Comparison of ENCODE assay signal across 1 cellular context in the genomic region with DNA sequence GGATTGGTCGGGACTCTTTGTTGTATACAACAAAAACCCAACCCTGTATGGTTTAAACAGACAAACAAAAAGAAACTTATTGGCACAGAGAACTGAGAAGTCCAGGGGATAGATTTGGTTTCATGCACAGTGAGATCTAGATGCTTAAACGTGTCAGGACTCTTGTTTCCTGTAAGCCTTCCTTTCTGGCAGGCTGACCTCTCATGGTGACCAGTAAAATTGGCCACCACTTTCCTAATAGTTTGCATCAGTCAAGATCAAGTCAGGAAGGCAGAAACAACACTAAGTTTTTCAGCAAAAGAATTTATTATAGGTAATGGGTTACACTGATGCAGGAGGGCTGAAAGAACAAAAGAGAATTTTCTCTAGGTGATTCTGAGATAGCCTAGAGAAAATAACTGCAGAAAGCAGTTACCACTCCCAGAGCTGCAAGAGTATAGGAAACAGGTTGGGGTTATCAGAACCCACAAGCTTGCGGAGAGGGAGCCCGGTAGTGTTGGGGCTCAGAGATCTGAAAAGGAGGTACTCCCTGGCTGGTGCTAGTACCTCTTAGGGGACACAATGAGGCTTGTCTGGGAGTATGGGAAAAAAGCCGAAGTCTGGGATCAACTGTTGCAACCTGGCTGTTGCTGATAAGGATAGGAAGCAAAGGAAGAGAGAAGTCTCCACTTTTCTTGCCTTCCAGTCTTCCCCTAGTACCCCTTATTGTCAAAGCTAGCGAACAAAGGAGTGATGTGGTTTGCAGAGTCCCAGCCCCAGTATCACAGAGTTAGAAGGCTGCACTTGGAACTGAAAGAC.
TF ChIP-seq lines count a peak whose summit lies in the region.

No MANE protein-coding gene starts in this region.

TF ChIP-seq in K562, 482 proteins besides CTCF, POLR2A, EP300 and RAD21 (continues in another document):
- peak; percentile 89 for TF ChIP-seq MTA3 (IDR thresholded peaks at IDR 0.05; ENCODE audit: borderline replicate concordance)
- 0 out of 2 replicates have a peak, but pooled peaks have one; percentile 42 for TF ChIP-seq NR2C2 (CRISPR knock-in tag; IDR thresholded peaks at IDR 0.05)
- TF ChIP-seq NR2C2 (tag; IDR thresholded peaks at IDR 0.05): peak; percentile 19; the same call in 1 of the 2 replicates
- TF ChIP-seq, protein P1, sequence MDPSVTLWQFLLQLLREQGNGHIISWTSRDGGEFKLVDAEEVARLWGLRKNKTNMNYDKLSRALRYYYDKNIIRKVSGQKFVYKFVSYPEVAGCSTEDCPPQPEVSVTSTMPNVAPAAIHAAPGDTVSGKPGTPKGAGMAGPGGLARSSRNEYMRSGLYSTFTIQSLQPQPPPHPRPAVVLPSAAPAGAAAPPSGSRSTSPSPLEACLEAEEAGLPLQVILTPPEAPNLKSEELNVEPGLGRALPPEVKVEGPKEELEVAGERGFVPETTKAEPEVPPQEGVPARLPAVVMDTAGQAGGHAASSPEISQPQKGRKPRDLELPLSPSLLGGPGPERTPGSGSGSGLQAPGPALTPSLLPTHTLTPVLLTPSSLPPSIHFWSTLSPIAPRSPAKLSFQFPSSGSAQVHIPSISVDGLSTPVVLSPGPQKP (CRISPR knock-in tag; IDR thresholded peaks at IDR 0.05): no peak
- TF ChIP-seq CUX1 (CRISPR knock-in tag; IDR thresholded peaks at IDR 0.05): no peak
- no peak for TF ChIP-seq E4F1 (CRISPR knock-in tag; IDR thresholded peaks at IDR 0.05; ENCODE audit: borderline replicate concordance)
- TF ChIP-seq, protein P2, sequence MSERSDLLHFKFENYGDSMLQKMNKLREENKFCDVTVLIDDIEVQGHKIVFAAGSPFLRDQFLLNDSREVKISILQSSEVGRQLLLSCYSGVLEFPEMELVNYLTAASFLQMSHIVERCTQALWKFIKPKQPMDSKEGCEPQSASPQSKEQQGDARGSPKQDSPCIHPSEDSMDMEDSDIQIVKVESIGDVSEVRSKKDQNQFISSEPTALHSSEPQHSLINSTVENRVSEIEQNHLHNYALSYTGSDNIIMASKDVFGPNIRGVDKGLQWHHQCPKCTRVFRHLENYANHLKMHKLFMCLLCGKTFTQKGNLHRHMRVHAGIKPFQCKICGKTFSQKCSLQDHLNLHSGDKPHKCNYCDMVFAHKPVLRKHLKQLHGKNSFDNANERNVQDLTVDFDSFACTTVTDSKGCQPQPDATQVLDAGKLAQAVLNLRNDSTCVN (CRISPR knock-in tag; IDR thresholded peaks at IDR 0.05): no peak
- no peak for TF ChIP-seq FOXJ3 (CRISPR knock-in tag; IDR thresholded peaks at IDR 0.05)
- TF ChIP-seq ILF3 (IDR thresholded peaks at IDR 0.05; ENCODE audit: borderline replicate concordance): no peak
- no peak for TF ChIP-seq RBM34 (IDR thresholded peaks at IDR 0.05; ENCODE audit: borderline replicate concordance, insufficient read depth, low read length)
- no peak for TF ChIP-seq ZNF143 (CRISPR knock-in tag; IDR thresholded peaks at IDR 0.05)
- no peak; the same call in 1 of the 2 replicates for TF ChIP-seq DMBX1 (CRISPR knock-in tag; IDR thresholded peaks at IDR 0.05; ENCODE audit: borderline replicate concordance)
- TF ChIP-seq ZZZ3 (IDR thresholded peaks at IDR 0.05): no peak
- TF ChIP-seq, protein P3, sequence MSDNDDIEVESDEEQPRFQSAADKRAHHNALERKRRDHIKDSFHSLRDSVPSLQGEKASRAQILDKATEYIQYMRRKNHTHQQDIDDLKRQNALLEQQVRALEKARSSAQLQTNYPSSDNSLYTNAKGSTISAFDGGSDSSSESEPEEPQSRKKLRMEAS (CRISPR knock-in tag; IDR thresholded peaks at IDR 0.05): no peak
- TF ChIP-seq ATF6 (CRISPR knock-in tag; IDR thresholded peaks at IDR 0.05): 0 out of 2 replicates have a peak, but pooled peaks have one; percentile 72
- TF ChIP-seq SMARCE1 (IDR thresholded peaks at IDR 0.05): peak; percentile 86
- TF ChIP-seq, protein P4, sequence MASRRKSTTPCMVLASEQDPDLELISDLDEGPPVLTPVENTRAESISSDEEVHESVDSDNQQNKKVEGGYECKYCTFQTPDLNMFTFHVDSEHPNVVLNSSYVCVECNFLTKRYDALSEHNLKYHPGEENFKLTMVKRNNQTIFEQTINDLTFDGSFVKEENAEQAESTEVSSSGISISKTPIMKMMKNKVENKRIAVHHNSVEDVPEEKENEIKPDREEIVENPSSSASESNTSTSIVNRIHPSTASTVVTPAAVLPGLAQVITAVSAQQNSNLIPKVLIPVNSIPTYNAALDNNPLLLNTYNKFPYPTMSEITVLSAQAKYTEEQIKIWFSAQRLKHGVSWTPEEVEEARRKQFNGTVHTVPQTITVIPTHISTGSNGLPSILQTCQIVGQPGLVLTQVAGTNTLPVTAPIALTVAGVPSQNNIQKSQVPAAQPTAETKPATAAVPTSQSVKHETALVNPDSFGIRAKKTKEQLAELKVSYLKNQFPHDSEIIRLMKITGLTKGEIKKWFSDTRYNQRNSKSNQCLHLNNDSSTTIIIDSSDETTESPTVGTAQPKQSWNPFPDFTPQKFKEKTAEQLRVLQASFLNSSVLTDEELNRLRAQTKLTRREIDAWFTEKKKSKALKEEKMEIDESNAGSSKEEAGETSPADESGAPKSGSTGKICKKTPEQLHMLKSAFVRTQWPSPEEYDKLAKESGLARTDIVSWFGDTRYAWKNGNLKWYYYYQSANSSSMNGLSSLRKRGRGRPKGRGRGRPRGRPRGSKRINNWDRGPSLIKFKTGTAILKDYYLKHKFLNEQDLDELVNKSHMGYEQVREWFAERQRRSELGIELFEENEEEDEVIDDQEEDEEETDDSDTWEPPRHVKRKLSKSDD (conservative IDR thresholded peaks at IDR 0.05; ENCODE audit: low read length): no peak
- TF ChIP-seq, protein P5, sequence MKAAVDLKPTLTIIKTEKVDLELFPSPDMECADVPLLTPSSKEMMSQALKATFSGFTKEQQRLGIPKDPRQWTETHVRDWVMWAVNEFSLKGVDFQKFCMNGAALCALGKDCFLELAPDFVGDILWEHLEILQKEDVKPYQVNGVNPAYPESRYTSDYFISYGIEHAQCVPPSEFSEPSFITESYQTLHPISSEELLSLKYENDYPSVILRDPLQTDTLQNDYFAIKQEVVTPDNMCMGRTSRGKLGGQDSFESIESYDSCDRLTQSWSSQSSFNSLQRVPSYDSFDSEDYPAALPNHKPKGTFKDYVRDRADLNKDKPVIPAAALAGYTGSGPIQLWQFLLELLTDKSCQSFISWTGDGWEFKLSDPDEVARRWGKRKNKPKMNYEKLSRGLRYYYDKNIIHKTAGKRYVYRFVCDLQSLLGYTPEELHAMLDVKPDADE (conservative IDR thresholded peaks at IDR 0.05; ENCODE audit: control insufficient read depth, low read depth, low read length): no peak
- no peak for TF ChIP-seq SREBF1 (IDR thresholded peaks at IDR 0.05; ENCODE audit: borderline replicate concordance, low read depth, low read length)
- no peak for TF ChIP-seq CCAR2 (IDR thresholded peaks at IDR 0.05; ENCODE audit: low read depth, low read length)
- TF ChIP-seq ZBTB1 (CRISPR knock-in tag; IDR thresholded peaks at IDR 0.05; ENCODE audit: borderline replicate concordance, low read depth): no peak
- no peak for TF ChIP-seq RBM25 (IDR thresholded peaks at IDR 0.05; ENCODE audit: low read depth, low read length, severe bottlenecking)
- TF ChIP-seq, protein P6, sequence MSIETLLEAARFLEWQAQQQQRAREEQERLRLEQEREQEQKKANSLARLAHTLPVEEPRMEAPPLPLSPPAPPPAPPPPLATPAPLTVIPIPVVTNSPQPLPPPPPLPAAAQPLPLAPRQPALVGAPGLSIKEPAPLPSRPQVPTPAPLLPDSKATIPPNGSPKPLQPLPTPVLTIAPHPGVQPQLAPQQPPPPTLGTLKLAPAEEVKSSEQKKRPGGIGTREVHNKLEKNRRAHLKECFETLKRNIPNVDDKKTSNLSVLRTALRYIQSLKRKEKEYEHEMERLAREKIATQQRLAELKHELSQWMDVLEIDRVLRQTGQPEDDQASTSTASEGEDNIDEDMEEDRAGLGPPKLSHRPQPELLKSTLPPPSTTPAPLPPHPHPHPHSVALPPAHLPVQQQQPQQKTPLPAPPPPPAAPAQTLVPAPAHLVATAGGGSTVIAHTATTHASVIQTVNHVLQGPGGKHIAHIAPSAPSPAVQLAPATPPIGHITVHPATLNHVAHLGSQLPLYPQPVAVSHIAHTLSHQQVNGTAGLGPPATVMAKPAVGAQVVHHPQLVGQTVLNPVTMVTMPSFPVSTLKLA (conservative IDR thresholded peaks at IDR 0.05): no peak; a peak in 1 of 4 replicates
- no peak for TF ChIP-seq PPARD (CRISPR knock-in tag; IDR thresholded peaks at IDR 0.05)
- TF ChIP-seq THRA (IDR thresholded peaks at IDR 0.05): no peak
